In genomic region chr17:74457146-74457819, GRCh38 we compare ENCODE assay signal across 1 cellular context.
A peak's percentile ranks its signal among the peaks of the same experiment; 100 is the strongest.
TF ChIP-seq lines count a peak whose summit lies in the region.

No MANE protein-coding gene starts in this region.

TF ChIP-seq in K562, 482 proteins besides CTCF, POLR2A, EP300 and RAD21 (continued from another document):
- TF ChIP-seq TEAD4 (IDR thresholded peaks at IDR 0.05; ENCODE audit: low read length) (0 out of 2 replicates have a peak, but pooled peaks have one; percentile 14), TEAD4 (CRISPR knock-in tag; IDR thresholded peaks at IDR 0.05; ENCODE audit: borderline replicate concordance) (no peak), ERF (CRISPR knock-in tag; IDR thresholded peaks at IDR 0.05) (peak; percentile 20; the same call in 1 of the 2 replicates), CC2D1A (IDR thresholded peaks at IDR 0.05) (peak; percentile 88), RNF2 (IDR thresholded peaks at IDR 0.05) (no peak), ZNF384 (IDR thresholded peaks at IDR 0.05; ENCODE audit: low read depth, low read length) (peak; percentile 13; the same call in 1 of the 2 replicates), SIRT6 (IDR thresholded peaks at IDR 0.05; ENCODE audit: low read depth, low read length) (no peak), SMAD3 (CRISPR knock-in tag; conservative IDR thresholded peaks at IDR 0.05) (0 out of 2 replicates have a peak, but pooled peaks have one; percentile 42), PREB (CRISPR knock-in tag; IDR thresholded peaks at IDR 0.05) (no peak), ETV1 (tag; conservative IDR thresholded peaks at IDR 0.05; ENCODE audit: low read depth) (no peak), CEBPG (CRISPR knock-in tag; IDR thresholded peaks at IDR 0.05) (no peak), CEBPG (tag; conservative IDR thresholded peaks at IDR 0.05 in 1 of 2, IDR thresholded peaks at IDR 0.05 in 1 of 2) (no peak), ATF7 (IDR thresholded peaks at IDR 0.05) (peak; percentile 31; the same call in 1 of the 2 replicates), CUX1 (CRISPR knock-in tag; IDR thresholded peaks at IDR 0.05) (no peak), ZNF431 (CRISPR knock-in tag; IDR thresholded peaks at IDR 0.05) (no peak), ZNF77 (CRISPR knock-in tag; IDR thresholded peaks at IDR 0.05) (no peak), POLR2B (IDR thresholded peaks at IDR 0.05; ENCODE audit: low read depth, partially characterized antibody) (no peak), BRD4 (IDR thresholded peaks at IDR 0.05) (no peak), SPI1 (IDR thresholded peaks at IDR 0.05; ENCODE audit: borderline replicate concordance, low read depth, low read length) (no peak), TEAD1 (CRISPR knock-in tag; IDR thresholded peaks at IDR 0.05) (0 out of 4 replicates have a peak, but pooled peaks of 1 of the 2 experiments have one; percentile 41), BMI1 (IDR thresholded peaks at IDR 0.05; ENCODE audit: low read length) (0 out of 2 replicates have a peak, but pooled peaks have one; percentile 22), ILK (tag; IDR thresholded peaks at IDR 0.05; ENCODE audit: borderline replicate concordance, low read depth) (no peak), ZNF12 (CRISPR knock-in tag; IDR thresholded peaks at IDR 0.05) (no peak), ZNF699 (CRISPR knock-in tag; IDR thresholded peaks at IDR 0.05; ENCODE audit: insufficient replicate concordance) (no peak), ELF1 (tag; IDR thresholded peaks at IDR 0.05) (0 out of 2 replicates have a peak, but pooled peaks have one; percentile 23), SRF (CRISPR knock-in tag; IDR thresholded peaks at IDR 0.05) (peak; percentile 70 to 91; a peak in 3 of 4 replicates), STAG1 (CRISPR knock-in tag; IDR thresholded peaks at IDR 0.05; ENCODE audit: borderline replicate concordance) (peak; percentile 88; the same call in 1 of the 2 replicates), ZBTB33 (CRISPR knock-in tag; IDR thresholded peaks at IDR 0.05) (no peak), ID3 (CRISPR knock-in tag; IDR thresholded peaks at IDR 0.05) (no peak), ID3 (tag; IDR thresholded peaks at IDR 0.05) (no peak), MBD2 (IDR thresholded peaks at IDR 0.05; ENCODE audit: borderline replicate concordance, low read depth) (no peak), CREB3 (tag; conservative IDR thresholded peaks at IDR 0.05; ENCODE audit: low read depth) (0 out of 2 replicates have a peak, but pooled peaks have one; percentile 35), CTBP1 (IDR thresholded peaks at IDR 0.05; ENCODE audit: borderline replicate concordance) (peak; percentile 48; the same call in 1 of the 2 replicates), PURB (CRISPR knock-in tag; IDR thresholded peaks at IDR 0.05; ENCODE audit: low read depth) (no peak), FOSL1 (tag; conservative IDR thresholded peaks at IDR 0.05) (no peak), YBX1 (IDR thresholded peaks at IDR 0.05) (no peak), ARID2 (IDR thresholded peaks at IDR 0.05) (peak; percentile 94), RCOR1 (IDR thresholded peaks at IDR 0.05; ENCODE audit: borderline replicate concordance in 1 of 2, low read depth in 2 of 2, low read length in 2 of 2) (0 out of 4 replicates have a peak, but pooled peaks of 1 of the 2 experiments have one; percentile 13), DIDO1 (tag; IDR thresholded peaks at IDR 0.05; ENCODE audit: low read depth) (0 out of 2 replicates have a peak, but pooled peaks have one; percentile 46), TCF7 (IDR thresholded peaks at IDR 0.05; ENCODE audit: borderline replicate concordance) (no peak), ELF4 (CRISPR knock-in tag; IDR thresholded peaks at IDR 0.05) (0 out of 2 replicates have a peak, but pooled peaks have one; percentile 4), ZNF639 (CRISPR knock-in tag; conservative IDR thresholded peaks at IDR 0.05 in 1 of 2, IDR thresholded peaks at IDR 0.05 in 1 of 2) (0 out of 4 replicates have a peak, but pooled peaks of 1 of the 2 experiments have one; percentile 45)
